Comparison of ENCODE assay signal across 1 cellular context in the genomic region with DNA sequence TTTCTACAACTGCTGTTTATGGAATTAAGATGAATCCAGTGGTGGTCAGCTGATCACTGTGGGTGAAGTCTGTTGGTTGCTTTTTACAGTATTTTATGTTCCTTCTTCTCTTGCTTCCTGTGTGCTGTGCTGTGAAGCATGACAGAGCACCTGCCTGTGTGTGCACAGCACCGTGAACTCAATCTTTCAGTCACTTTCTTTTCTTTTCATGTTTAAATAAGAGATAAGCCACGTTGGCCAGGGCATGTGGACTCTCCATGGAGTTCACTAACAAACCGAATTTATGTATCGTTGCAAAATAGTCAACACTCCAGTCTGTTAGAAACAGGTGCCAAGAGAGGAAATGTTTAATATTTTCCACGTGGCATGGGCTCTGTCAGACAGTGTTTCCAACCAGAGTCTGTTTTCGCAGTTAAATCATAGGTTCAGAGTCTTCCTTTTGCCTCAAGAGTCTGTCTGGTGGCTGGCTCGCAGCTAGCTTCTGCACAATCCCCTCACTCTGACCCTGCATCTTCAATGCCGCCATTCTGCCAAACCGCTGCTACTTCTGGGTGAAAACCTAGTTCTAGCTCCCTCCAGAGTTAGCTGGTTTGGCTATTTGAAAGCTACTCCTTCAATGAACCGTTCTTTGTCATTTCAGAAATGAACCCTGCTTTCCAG.
A peak's percentile ranks its signal among the peaks of the same experiment; 100 is the strongest.
TF ChIP-seq lines count a peak whose summit lies in the region.

No MANE protein-coding gene starts in this region.

TF ChIP-seq in HepG2, 621 proteins besides CTCF, POLR2A, EP300 and RAD21 (continued from another document and continues in another):
- TF ChIP-seq AGO2 (optimal IDR thresholded peaks at IDR 0.05; ENCODE audit: low read depth, low read length) (no peak), RORA (CRISPR knock-in tag; IDR thresholded peaks at IDR 0.05) (no peak), FIP1L1 (IDR thresholded peaks at IDR 0.05; ENCODE audit: borderline replicate concordance, insufficient read depth, low read depth, low read length) (no peak), ZBTB42 (CRISPR knock-in tag; IDR thresholded peaks at IDR 0.05) (no peak), MAF1 (CRISPR knock-in tag; IDR thresholded peaks at IDR 0.05; ENCODE audit: borderline replicate concordance) (no peak), MTA3 (CRISPR knock-in tag; IDR thresholded peaks at IDR 0.05) (no peak), ATF1 (CRISPR knock-in tag; IDR thresholded peaks at IDR 0.05) (no peak), ZNF484 (CRISPR knock-in tag; IDR thresholded peaks at IDR 0.05; ENCODE audit: borderline replicate concordance, low read depth) (no peak), CREB1 (IDR thresholded peaks at IDR 0.05) (no peak), CREB1 (CRISPR knock-in tag; IDR thresholded peaks at IDR 0.05) (no peak), HOXA9 (CRISPR knock-in tag; IDR thresholded peaks at IDR 0.05; ENCODE audit: borderline replicate concordance) (no peak), KLF16 (CRISPR knock-in tag; IDR thresholded peaks at IDR 0.05) (0 out of 4 replicates have a peak, but pooled peaks of 1 of the 2 experiments have one; percentile 47), ZNF260 (CRISPR knock-in tag; IDR thresholded peaks at IDR 0.05; ENCODE audit: borderline replicate concordance, low read depth) (no peak), NFIC (IDR thresholded peaks at IDR 0.05; ENCODE audit: low read length) (no peak), KDM4B (CRISPR knock-in tag; IDR thresholded peaks at IDR 0.05) (0 out of 2 replicates have a peak, but pooled peaks have one; percentile 51), ATF7 (IDR thresholded peaks at IDR 0.05) (no peak), ATF7 (CRISPR knock-in tag; IDR thresholded peaks at IDR 0.05) (no peak), TAF1 (CRISPR knock-in tag; IDR thresholded peaks at IDR 0.05) (peak; percentile 42; the same call in 1 of the 2 replicates), HMG20A (CRISPR knock-in tag; IDR thresholded peaks at IDR 0.05; ENCODE audit: borderline replicate concordance) (peak; percentile 65; the same call in 1 of the 2 replicates), ZNF296 (CRISPR knock-in tag; conservative IDR thresholded peaks at IDR 0.05) (no peak), ZNF30 (CRISPR knock-in tag; IDR thresholded peaks at IDR 0.05) (no peak), TBP (CRISPR knock-in tag; IDR thresholded peaks at IDR 0.05) (no peak), ZNF644 (CRISPR knock-in tag; IDR thresholded peaks at IDR 0.05; ENCODE audit: low read depth) (peak; percentile 49; the same call in 1 of the 2 replicates), ZNF841 (CRISPR knock-in tag; IDR thresholded peaks at IDR 0.05; ENCODE audit: borderline replicate concordance) (no peak), HNRNPL (IDR thresholded peaks at IDR 0.05; ENCODE audit: low read depth, low read length) (no peak), ZBTB7A (CRISPR knock-in tag; IDR thresholded peaks at IDR 0.05) (no peak), HDAC2 (CRISPR knock-in tag; IDR thresholded peaks at IDR 0.05) (peak; percentile 63; the same call in 1 of the 2 replicates), NR1H2 (CRISPR knock-in tag; IDR thresholded peaks at IDR 0.05; ENCODE audit: borderline replicate concordance, low read depth) (no peak), MLLT10 (CRISPR knock-in tag; IDR thresholded peaks at IDR 0.05) (no peak), RFXANK (CRISPR knock-in tag; IDR thresholded peaks at IDR 0.05) (no peak)
- TF ChIP-seq, protein P1, sequence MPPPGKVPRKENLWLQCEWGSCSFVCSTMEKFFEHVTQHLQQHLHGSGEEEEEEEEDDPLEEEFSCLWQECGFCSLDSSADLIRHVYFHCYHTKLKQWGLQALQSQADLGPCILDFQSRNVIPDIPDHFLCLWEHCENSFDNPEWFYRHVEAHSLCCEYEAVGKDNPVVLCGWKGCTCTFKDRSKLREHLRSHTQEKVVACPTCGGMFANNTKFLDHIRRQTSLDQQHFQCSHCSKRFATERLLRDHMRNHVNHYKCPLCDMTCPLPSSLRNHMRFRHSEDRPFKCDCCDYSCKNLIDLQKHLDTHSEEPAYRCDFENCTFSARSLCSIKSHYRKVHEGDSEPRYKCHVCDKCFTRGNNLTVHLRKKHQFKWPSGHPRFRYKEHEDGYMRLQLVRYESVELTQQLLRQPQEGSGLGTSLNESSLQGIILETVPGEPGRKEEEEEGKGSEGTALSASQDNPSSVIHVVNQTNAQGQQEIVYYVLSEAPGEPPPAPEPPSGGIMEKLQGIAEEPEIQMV (CRISPR knock-in tag; IDR thresholded peaks at IDR 0.05; ENCODE audit: low read depth), result no peak
- TF ChIP-seq, protein P2, sequence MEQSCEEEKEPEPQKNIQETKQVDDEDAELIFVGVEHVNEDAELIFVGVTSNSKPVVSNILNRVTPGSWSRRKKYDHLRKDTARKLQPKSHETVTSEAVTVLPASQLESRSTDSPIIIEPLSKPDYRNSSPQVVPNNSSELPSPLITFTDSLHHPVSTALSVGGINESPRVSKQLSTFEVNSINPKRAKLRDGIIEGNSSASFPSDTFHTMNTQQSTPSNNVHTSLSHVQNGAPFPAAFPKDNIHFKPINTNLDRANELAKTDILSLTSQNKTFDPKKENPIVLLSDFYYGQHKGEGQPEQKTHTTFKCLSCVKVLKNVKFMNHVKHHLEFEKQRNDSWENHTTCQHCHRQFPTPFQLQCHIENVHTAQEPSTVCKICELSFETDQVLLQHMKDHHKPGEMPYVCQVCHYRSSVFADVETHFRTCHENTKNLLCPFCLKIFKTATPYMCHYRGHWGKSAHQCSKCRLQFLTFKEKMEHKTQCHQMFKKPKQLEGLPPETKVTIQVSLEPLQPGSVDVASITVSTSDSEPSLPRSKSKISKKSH (CRISPR knock-in tag; IDR thresholded peaks at IDR 0.05; ENCODE audit: borderline replicate concordance), result no peak
- TF ChIP-seq, protein P3, sequence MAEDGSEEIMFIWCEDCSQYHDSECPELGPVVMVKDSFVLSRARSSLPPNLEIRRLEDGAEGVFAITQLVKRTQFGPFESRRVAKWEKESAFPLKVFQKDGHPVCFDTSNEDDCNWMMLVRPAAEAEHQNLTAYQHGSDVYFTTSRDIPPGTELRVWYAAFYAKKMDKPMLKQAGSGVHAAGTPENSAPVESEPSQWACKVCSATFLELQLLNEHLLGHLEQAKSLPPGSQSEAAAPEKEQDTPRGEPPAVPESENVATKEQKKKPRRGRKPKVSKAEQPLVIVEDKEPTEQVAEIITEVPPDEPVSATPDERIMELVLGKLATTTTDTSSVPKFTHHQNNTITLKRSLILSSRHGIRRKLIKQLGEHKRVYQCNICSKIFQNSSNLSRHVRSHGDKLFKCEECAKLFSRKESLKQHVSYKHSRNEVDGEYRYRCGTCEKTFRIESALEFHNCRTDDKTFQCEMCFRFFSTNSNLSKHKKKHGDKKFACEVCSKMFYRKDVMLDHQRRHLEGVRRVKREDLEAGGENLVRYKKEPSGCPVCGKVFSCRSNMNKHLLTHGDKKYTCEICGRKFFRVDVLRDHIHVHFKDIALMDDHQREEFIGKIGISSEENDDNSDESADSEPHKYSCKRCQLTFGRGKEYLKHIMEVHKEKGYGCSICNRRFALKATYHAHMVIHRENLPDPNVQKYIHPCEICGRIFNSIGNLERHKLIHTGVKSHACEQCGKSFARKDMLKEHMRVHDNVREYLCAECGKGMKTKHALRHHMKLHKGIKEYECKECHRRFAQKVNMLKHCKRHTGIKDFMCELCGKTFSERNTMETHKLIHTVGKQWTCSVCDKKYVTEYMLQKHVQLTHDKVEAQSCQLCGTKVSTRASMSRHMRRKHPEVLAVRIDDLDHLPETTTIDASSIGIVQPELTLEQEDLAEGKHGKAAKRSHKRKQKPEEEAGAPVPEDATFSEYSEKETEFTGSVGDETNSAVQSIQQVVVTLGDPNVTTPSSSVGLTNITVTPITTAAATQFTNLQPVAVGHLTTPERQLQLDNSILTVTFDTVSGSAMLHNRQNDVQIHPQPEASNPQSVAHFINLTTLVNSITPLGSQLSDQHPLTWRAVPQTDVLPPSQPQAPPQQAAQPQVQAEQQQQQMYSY (CRISPR knock-in tag; IDR thresholded peaks at IDR 0.05), result no peak
- TF ChIP-seq, protein P4, sequence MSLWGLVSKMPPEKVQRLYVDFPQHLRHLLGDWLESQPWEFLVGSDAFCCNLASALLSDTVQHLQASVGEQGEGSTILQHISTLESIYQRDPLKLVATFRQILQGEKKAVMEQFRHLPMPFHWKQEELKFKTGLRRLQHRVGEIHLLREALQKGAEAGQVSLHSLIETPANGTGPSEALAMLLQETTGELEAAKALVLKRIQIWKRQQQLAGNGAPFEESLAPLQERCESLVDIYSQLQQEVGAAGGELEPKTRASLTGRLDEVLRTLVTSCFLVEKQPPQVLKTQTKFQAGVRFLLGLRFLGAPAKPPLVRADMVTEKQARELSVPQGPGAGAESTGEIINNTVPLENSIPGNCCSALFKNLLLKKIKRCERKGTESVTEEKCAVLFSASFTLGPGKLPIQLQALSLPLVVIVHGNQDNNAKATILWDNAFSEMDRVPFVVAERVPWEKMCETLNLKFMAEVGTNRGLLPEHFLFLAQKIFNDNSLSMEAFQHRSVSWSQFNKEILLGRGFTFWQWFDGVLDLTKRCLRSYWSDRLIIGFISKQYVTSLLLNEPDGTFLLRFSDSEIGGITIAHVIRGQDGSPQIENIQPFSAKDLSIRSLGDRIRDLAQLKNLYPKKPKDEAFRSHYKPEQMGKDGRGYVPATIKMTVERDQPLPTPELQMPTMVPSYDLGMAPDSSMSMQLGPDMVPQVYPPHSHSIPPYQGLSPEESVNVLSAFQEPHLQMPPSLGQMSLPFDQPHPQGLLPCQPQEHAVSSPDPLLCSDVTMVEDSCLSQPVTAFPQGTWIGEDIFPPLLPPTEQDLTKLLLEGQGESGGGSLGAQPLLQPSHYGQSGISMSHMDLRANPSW (CRISPR knock-in tag; IDR thresholded peaks at IDR 0.05; ENCODE audit: borderline replicate concordance), result no peak
- TF ChIP-seq, protein P5, sequence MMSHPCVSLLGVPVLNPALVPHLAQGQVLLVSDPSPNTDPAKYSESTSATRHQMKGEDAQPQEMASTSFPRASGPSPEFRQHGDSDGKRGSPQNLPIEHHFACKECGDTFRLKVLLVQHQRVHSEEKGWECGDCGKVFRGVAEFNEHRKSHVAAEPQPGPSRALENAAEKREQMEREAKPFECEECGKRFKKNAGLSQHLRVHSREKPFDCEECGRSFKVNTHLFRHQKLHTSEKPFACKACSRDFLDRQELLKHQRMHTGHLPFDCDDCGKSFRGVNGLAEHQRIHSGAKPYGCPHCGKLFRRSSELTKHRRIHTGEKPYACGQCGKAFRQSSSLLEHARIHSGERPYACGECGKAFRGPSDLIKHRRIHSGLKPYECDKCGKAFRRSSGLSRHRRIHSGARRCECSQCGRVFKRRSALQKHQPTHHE (CRISPR knock-in tag; IDR thresholded peaks at IDR 0.05; ENCODE audit: borderline replicate concordance), result no peak
- TF ChIP-seq, protein P6, sequence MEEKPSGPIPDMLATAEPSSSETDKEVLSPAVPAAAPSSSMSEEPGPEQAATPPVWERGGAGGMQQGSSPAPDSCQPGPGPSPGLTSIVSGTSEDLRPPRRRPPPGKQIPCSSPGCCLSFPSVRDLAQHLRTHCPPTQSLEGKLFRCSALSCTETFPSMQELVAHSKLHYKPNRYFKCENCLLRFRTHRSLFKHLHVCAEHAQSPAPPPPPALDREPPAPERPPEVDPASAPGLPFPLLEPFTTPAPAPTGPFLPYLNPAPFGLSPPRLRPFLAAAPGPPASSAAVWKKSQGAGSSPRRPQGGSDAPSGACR (CRISPR knock-in tag; IDR thresholded peaks at IDR 0.05), result no peak
- TF ChIP-seq, protein P7, sequence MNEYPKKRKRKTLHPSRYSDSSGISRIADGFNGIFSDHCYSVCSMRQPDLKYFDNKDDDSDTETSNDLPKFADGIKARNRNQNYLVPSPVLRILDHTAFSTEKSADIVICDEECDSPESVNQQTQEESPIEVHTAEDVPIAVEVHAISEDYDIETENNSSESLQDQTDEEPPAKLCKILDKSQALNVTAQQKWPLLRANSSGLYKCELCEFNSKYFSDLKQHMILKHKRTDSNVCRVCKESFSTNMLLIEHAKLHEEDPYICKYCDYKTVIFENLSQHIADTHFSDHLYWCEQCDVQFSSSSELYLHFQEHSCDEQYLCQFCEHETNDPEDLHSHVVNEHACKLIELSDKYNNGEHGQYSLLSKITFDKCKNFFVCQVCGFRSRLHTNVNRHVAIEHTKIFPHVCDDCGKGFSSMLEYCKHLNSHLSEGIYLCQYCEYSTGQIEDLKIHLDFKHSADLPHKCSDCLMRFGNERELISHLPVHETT (CRISPR knock-in tag; conservative IDR thresholded peaks at IDR 0.05), result no peak
- TF ChIP-seq, protein P8, sequence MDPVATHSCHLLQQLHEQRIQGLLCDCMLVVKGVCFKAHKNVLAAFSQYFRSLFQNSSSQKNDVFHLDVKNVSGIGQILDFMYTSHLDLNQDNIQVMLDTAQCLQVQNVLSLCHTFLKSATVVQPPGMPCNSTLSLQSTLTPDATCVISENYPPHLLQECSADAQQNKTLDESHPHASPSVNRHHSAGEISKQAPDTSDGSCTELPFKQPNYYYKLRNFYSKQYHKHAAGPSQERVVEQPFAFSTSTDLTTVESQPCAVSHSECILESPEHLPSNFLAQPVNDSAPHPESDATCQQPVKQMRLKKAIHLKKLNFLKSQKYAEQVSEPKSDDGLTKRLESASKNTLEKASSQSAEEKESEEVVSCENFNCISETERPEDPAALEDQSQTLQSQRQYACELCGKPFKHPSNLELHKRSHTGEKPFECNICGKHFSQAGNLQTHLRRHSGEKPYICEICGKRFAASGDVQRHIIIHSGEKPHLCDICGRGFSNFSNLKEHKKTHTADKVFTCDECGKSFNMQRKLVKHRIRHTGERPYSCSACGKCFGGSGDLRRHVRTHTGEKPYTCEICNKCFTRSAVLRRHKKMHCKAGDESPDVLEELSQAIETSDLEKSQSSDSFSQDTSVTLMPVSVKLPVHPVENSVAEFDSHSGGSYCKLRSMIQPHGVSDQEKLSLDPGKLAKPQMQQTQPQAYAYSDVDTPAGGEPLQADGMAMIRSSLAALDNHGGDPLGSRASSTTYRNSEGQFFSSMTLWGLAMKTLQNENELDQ (CRISPR knock-in tag; IDR thresholded peaks at IDR 0.05; ENCODE audit: borderline replicate concordance), result no peak
